25 cellular contexts compared by ENCODE assay signal in the genomic region with DNA sequence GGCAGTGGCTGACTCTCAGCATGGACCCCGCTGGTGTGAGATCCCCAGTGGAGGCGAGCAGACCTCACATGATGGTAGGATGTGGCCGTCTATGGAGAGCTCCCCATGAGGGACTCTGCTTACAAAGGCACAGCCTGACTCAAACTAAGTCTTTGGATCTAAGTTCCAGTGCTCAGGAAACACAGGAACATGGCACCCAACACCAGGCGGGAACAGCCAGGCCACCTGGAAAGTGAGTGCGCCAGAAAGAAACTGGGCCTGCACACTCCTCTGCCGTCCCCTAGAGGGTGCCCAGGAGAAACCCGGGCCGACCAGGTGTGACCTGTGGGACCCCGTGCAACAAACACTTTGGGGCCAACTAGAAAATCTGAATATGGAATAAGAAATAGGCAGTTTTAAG. TPM values are rescaled to one million over a fixed set of nuclear protein-coding genes. Genes with fewer than 3 reads are reported as not detected.
DNase-seq lines count a peak whose midpoint lies in the region; ATAC-seq, FAIRE-seq and TF ChIP-seq lines count a peak whose summit lies in the region.
"Had no signal": no experiment of that assay in that cellular context is flagged by ENCODE, and none has a peak within 500 bp of the region (broad histone marks: within the 10 kb centered on the region; RNA-seq: fewer than 3 reads in every experiment).

No MANE protein-coding gene starts in this region.

- H4K5ac ChIP-seq in H1 (ENCODE audit: insufficient read length, low read depth, low read length) = no peak overlapping the region

- TF ChIP-seq EP300 in H1 (IDR thresholded peaks at IDR 0.05; ENCODE audit: borderline replicate concordance in 1 of 2, low read depth in 2 of 2, low read length in 2 of 2) = no peak

- H3K4me2 ChIP-seq in H1 (ENCODE audit: insufficient read depth in 1 of 2, low read depth in 2 of 2, low read length in 2 of 2) (no peak overlapping the region), neuronal stem cell (ENCODE audit: insufficient read depth, low read length, poor library complexity, severe bottlenecking) (no peak overlapping the region)

- no peaks in the 10 kb centered on the region for H3K79me2 ChIP-seq in H1 (ENCODE audit: control insufficient read depth in 1 of 2, insufficient read depth in 2 of 2, low read length in 2 of 2)

- H2AK5ac ChIP-seq in H1 (ENCODE audit: low read depth, low read length) (no peak overlapping the region), neuronal stem cell (ENCODE audit: low read depth, low read length) (no peak overlapping the region)

- TF ChIP-seq CTCF in Panc1 (IDR thresholded peaks at IDR 0.05) = peak; percentile 39; the same call in 1 of the 2 replicates
- TF ChIP-seq CTCF in H1 (IDR thresholded peaks at IDR 0.05; ENCODE audit: control extremely low read depth in 1 of 3, insufficient read depth in 1 of 3, low read depth in 1 of 3, low read length in 3 of 3) = peak; percentile 50 to 70 (median 68)

- H4K91ac ChIP-seq in H1 (replicated peaks; ENCODE audit: insufficient read length, low read length) (no peak overlapping the region), neuronal stem cell (ENCODE audit: low read depth, low read length, poor library complexity) (no peak overlapping the region)

- no peak overlapping the region for H3K18ac ChIP-seq in H1 (ENCODE audit: extremely low read depth, low read length)
- no peak overlapping the region for H3K18ac ChIP-seq in neuronal stem cell (ENCODE audit: low read length)

- H3K14ac ChIP-seq in H1 (ENCODE audit: insufficient read length) (no peak overlapping the region), neuronal stem cell (ENCODE audit: low read length) (no peak overlapping the region)

- H3K9ac ChIP-seq in H1 (replicated peaks in 1 of 4; ENCODE audit: extremely low read depth in 1 of 4, low read depth in 3 of 4, low read length in 3 of 4) (no peak overlapping the region), neuronal stem cell (ENCODE audit: low read depth, low read length, poor library complexity) (no peak overlapping the region)
- H3K9ac ChIP-seq: GM23248 had no signal

- in situ Hi-C loops in Panc1 (cut with HindIII; ENCODE audit: low pct_unique_long_range_greater_than_20kb, low sequenced_read_pairs) = no loop called here

- no peak overlapping the region for H3K56ac ChIP-seq in H1 (replicated peaks; ENCODE audit: insufficient read length, low read depth, low read length)

- H2BK20ac ChIP-seq in H1 (ENCODE audit: low read length) = no peak overlapping the region

- H3K79me1 ChIP-seq in H1 (ENCODE audit: low read depth, low read length) (no peaks in the 10 kb centered on the region), neuronal stem cell (ENCODE audit: low read depth, low read length) (no peaks in the 10 kb centered on the region)

- H2BK12ac ChIP-seq in H1 (ENCODE audit: low read depth, low read length) (no peak overlapping the region), neuronal stem cell (ENCODE audit: low read length) (no peak overlapping the region)

- H3K27ac ChIP-seq in Panc1 (ENCODE audit: low read length) (no peak overlapping the region), H1 (ENCODE audit: low read depth, low read length) (no peak overlapping the region), neuronal stem cell (replicated peaks; ENCODE audit: low read length) (no peak overlapping the region)
- H3K27ac ChIP-seq: adrenal gland, gastrocnemius medialis, GM23248, right atrium auricular region, SJSA1, tibial artery had no signal

- no peak overlapping the region for H2BK5ac ChIP-seq in H1 (ENCODE audit: low read depth, low read length)
- no peak overlapping the region for H2BK5ac ChIP-seq in neuronal stem cell (ENCODE audit: low read length)

- peak overlapping the region; percentile 59 for H2BK120ac ChIP-seq in H1 (replicated peaks; ENCODE audit: low read depth, low read length)
- H2BK120ac ChIP-seq in neuronal stem cell (ENCODE audit: low read depth, low read length) = no peak overlapping the region

- H4K8ac ChIP-seq in H1 (ENCODE audit: extremely low read depth, insufficient read depth, low read length) = no peak overlapping the region
- H4K8ac ChIP-seq in neuronal stem cell (ENCODE audit: low read depth, low read length) = no peak overlapping the region

- no peak overlapping the region for H2BK15ac ChIP-seq in H1 (ENCODE audit: low read length)
- H2BK15ac ChIP-seq in neuronal stem cell (ENCODE audit: low read length) = no peak overlapping the region

- POLR2A ChIA-PET in Panc1 (lab: Charles Lee) = no interaction called here
- POLR2A ChIA-PET in H1 (lab: Charles Lee; ENCODE audit: partially characterized antibody) = no interaction called here

- H3K9me3 ChIP-seq in Panc1 (ENCODE audit: control insufficient read depth, insufficient read depth, low read depth, low read length) = no peaks in the 10 kb centered on the region
- H3K9me3 ChIP-seq in H1 (ENCODE audit: insufficient read depth in 2 of 2, low read depth in 1 of 2, low read length in 1 of 2) = no peaks in the 10 kb centered on the region
- H3K9me3 ChIP-seq in neuronal stem cell (replicated peaks in 1 of 2; ENCODE audit: control insufficient read depth in 2 of 2, insufficient read depth in 1 of 2, low read depth in 1 of 2, low read length in 2 of 2) = peaks cover 0 to 2% of the 10 kb centered on the region in 2 donors
- H3K9me3 ChIP-seq: adrenal gland, gastrocnemius medialis, right atrium auricular region, SJSA1, tibial artery had no signal

- peaks cover 18% of the 10 kb centered on the region for H3K36me3 ChIP-seq in Panc1 (ENCODE audit: control insufficient read depth, insufficient read depth, low read length)
- H3K36me3 ChIP-seq in H1 (ENCODE audit: control insufficient read depth in 2 of 4, insufficient read depth in 4 of 4, low read length in 3 of 4) = peaks cover 0 to 19% (median 9%) of the 10 kb centered on the region in 4 experiments; a peak in 4 of 8 replicates
- H3K36me3 ChIP-seq in neuronal stem cell (replicated peaks in 1 of 2; ENCODE audit: control insufficient read depth in 2 of 2, insufficient read depth in 2 of 2, low read length in 2 of 2) = peaks cover 26 to 97% of the 10 kb centered on the region in 2 donors

- 86% methylated on average over 9 of the region's 9 CpGs; no CpG with 5 or more reads in 1 of the 2 experiments for WGBS in H1 (ENCODE audit: extremely low coverage in 1 of 2, insufficient coverage in 1 of 2, insufficient read length in 1 of 2, insufficient replicate concordance in 2 of 2, low coverage in 1 of 2, low lambda C conversion rate in 2 of 2, missing lambda C conversion rate in 1 of 2), 2 experiments
- no CpG with 5 or more reads among the region's 9 CpGs for WGBS in neuronal stem cell (ENCODE audit: extremely low coverage in 2 of 2, insufficient read length in 2 of 2, insufficient replicate concordance in 1 of 2), 2 donors

- BruUV-seq in Panc1 (replicated peaks; lab: Mats Ljungman, UMichigan) = no TSS peak

- ATAC-seq in Panc1 (no peak), HG02678 (IDR thresholded peaks at IDR 0.05; ENCODE audit: unreplicated experiment) (no peak), HG03571 (IDR thresholded peaks at IDR 0.05; ENCODE audit: unreplicated experiment) (no peak)
- no peak for ATAC-seq in activated CD4-positive, CD25-positive, alpha-beta regulatory T cell treated with anti-CD3 and anti-CD28 coated beads, Interleukin-2, amount 50 U/mL, for 24 hours
- ATAC-seq: gastrocnemius medialis, left lobe of liver had no signal

- peak; percentile 46 for DNase-seq in activated CD8-positive, alpha-beta memory T cell treated with anti-CD3 and anti-CD28 coated beads for 24 hours
- no peak for DNase-seq in activated CD8-positive, alpha-beta memory T cell treated with anti-CD3 and anti-CD28 coated beads, Interleukin-2, amount 50 U/mL, for 4 hours
- DNase-seq in Panc1 (ENCODE audit: low read depth, low spot score) (no peak), H1 (ENCODE audit: low read depth in 1 of 2, low spot score in 2 of 2) (peak in 1 of 2 experiments; percentile 65), neuronal stem cell (ENCODE audit: low spot score) (no peak)
- DNase-seq: 8988T; activated effector memory CD4-positive, alpha-beta T cell treated with anti-CD3 and anti-CD28 coated beads, Interleukin-2, amount 50 U/mL, for 16 hours; adrenal gland; C1 segment of cervical spinal cord; DMS153; gastrocnemius medialis; GM23248; NCI-H1105; NCI-H2107; NCI-H524 treated with DMSO at 0.1 percent for 48 hours; nucleus accumbens; stimulated activated CD4-positive, alpha-beta T cell treated with anti-CD3 and anti-CD28 coated beads, Interleukin-15, amount 100 ng/mL, for 24 hours; stimulated activated naive CD4-positive, alpha-beta T cell treated with Interleukin-2 at 50 U/mL for 16 hours; tibial artery had no signal

- peaks cover 0 to 2% of the 10 kb centered on the region in 2 experiments for H4K20me1 ChIP-seq in H1 (replicated peaks in 1 of 2; ENCODE audit: control insufficient read depth in 1 of 2, insufficient read depth in 2 of 2, low read length in 2 of 2)

- H3K4me1 ChIP-seq in Panc1 (ENCODE audit: control insufficient read depth, insufficient read depth, low read length) (no peaks in the 10 kb centered on the region), H1 (replicated peaks in 1 of 4; ENCODE audit: control insufficient read depth in 3 of 4, insufficient read depth in 4 of 4, low read length in 3 of 4) (no peaks in the 10 kb centered on the region), neuronal stem cell (ENCODE audit: control insufficient read depth in 2 of 2, insufficient read depth in 1 of 2, low read depth in 1 of 2, low read length in 2 of 2) (no peaks in the 10 kb centered on the region)
- H3K4me1 ChIP-seq: adrenal gland, gastrocnemius medialis, right atrium auricular region, SJSA1, tibial artery had no signal

- peak; percentile 16 to 45; a peak in 3 of 4 replicates for TF ChIP-seq RAD21 in H1 (IDR thresholded peaks at IDR 0.05 in 1 of 2, conservative IDR thresholded peaks at IDR 0.05 in 1 of 2; ENCODE audit: low read depth in 2 of 2, low read length in 2 of 2)

- CTCF ChIA-PET in Panc1 (lab: Charles Lee) = no interaction called here
- CTCF ChIA-PET in H1 (lab: Charles Lee; ENCODE audit: partially characterized antibody) = interaction anchor here (1.0 to 2.2 kb wide), 12 partner anchors 9 to 50 kb away, joined by 3 to 9 read pairs (median 3); no protein-coding TSS in a partner anchor

- H3K4ac ChIP-seq in H1 (replicated peaks; ENCODE audit: insufficient read length, low read depth, low read length) (no peak overlapping the region), neuronal stem cell (ENCODE audit: low read length) (no peak overlapping the region)

- no peak for FAIRE-seq in H1 (lab: Jason Lieb, UNC)

- intact Hi-C loops in Panc1 (cut with micrococcal nuclease; ENCODE audit: unreplicated experiment) = no loop called here

- H3K4me3 ChIP-seq in Panc1 (ENCODE audit: low read depth in 2 of 2, low read length in 2 of 2) (no peak overlapping the region), H1 (ENCODE audit: extremely low read depth in 1 of 4, insufficient read depth in 2 of 4, low read depth in 3 of 4, low read length in 4 of 4) (no peak overlapping the region), neuronal stem cell (ENCODE audit: low read length in 2 of 2) (no peak overlapping the region)
- H3K4me3 ChIP-seq: adrenal gland, gastrocnemius medialis, GM23248, right atrium auricular region, SJSA1, tibial artery had no signal

- H3K23ac ChIP-seq in H1 (ENCODE audit: insufficient read length) (no peak overlapping the region), neuronal stem cell (ENCODE audit: low read depth, low read length, poor library complexity) (peak overlapping the region; percentile 25)

- no peak for TF ChIP-seq POLR2A in H1 (IDR thresholded peaks at IDR 0.05; ENCODE audit: control extremely low read depth in 1 of 2, low read depth in 2 of 2, low read length in 2 of 2)

- H3K27me3 ChIP-seq in Panc1 (ENCODE audit: control insufficient read depth, insufficient read depth, low read length) = no peaks in the 10 kb centered on the region
- H3K27me3 ChIP-seq in H1 (replicated peaks in 1 of 4; ENCODE audit: control insufficient read depth in 3 of 4, extremely low read depth in 1 of 4, insufficient read depth in 3 of 4, low read length in 3 of 4) = no peaks in the 10 kb centered on the region
- H3K27me3 ChIP-seq in neuronal stem cell (ENCODE audit: control insufficient read depth in 3 of 3, insufficient read depth in 3 of 3, low read depth in 1 of 3, low read length in 3 of 3) = no peaks in the 10 kb centered on the region
- H3K27me3 ChIP-seq: adrenal gland, gastrocnemius medialis, right atrium auricular region, SJSA1, tibial artery had no signal

- H2AFZ ChIP-seq in H1 (ENCODE audit: low read length) (no peak overlapping the region), neuronal stem cell (ENCODE audit: low read length) (no peak overlapping the region)
- H2AFZ ChIP-seq: GM23248 had no signal

- no peaks in the 10 kb centered on the region for H3K23me2 ChIP-seq in H1 (ENCODE audit: low read depth, low read length)

RNA-seq across cellular contexts. Expression of gene PITRM1, which starts 10.0 kb away (rescaled TPM):
- 63.5 TPM for total RNA-seq in Panc1 (2021; ENCODE audit: unreplicated experiment)
- polyA plus RNA-seq in Panc1 (2012; ENCODE audit: insufficient read length) = 53.5 TPM
- total RNA-seq in H1 (2021; fragmentation: NEBNext Ultra II Directional; extraction: Animal tissue kit (Norgen Biotek cat#: 25700)) = 28.3 and 31.5 TPM in 2 replicates
- 18.6 and 21.2 TPM in 2 replicates for polyA plus RNA-seq in H1 (2011; rRNA removed)
- polyA plus RNA-seq in H1 (2011; cell fraction: cytosol; rRNA removed) = 17.8 TPM
- polyA plus RNA-seq in H1 (2011; cell fraction: nucleus; rRNA removed) = 64.4 TPM
- 26.8 to 32.2 TPM (median 27.6 TPM) in 4 replicates for polyA plus RNA-seq in H1 (2012, experiment 1 of 2)
- 11.7 TPM for polyA plus RNA-seq in H1 (2012, experiment 2 of 2)
- polyA plus RNA-seq in H1 (2013, experiment 1 of 2) = 30.9 TPM
- 26.0 TPM for polyA plus RNA-seq in H1 (2013, experiment 2 of 2)
- 23.7 and 24.5 TPM in 2 replicates for polyA minus RNA-seq in H1 (2011; rRNA and poly(A)+ RNA removed)
- polyA minus RNA-seq in H1 (2011; cell fraction: cytosol; rRNA and poly(A)+ RNA removed) = 17.3 TPM
- polyA minus RNA-seq in H1 (2011; cell fraction: nucleus; rRNA and poly(A)+ RNA removed) = 28.3 TPM
- 26.3 TPM for polyA plus RNA-seq in neuronal stem cell (2013, experiment 1 of 2)
- 24.0 TPM for polyA plus RNA-seq in neuronal stem cell (2013, experiment 2 of 2)
